ENCODE assay signal across 16 cellular contexts in genomic region chr13:65913173-65913572, GRCh38.
DNase-seq lines count a peak whose midpoint lies in the region; ATAC-seq and TF ChIP-seq lines count a peak whose summit lies in the region.
"Had no signal": no experiment of that assay in that cellular context is flagged by ENCODE, and none has a peak within 500 bp of the region (broad histone marks: within the 10 kb centered on the region; RNA-seq: fewer than 3 reads in every experiment).

No MANE protein-coding gene starts in this region.

- H2AK5ac ChIP-seq in mesenchymal stem cell (ENCODE audit: low read length, severe bottlenecking) = no peak overlapping the region

- no peak overlapping the region for H3K4ac ChIP-seq in mesenchymal stem cell (ENCODE audit: low read depth in 1 of 2, low read length in 2 of 2)

- H2BK120ac ChIP-seq in mesenchymal stem cell (ENCODE audit: low read depth, low read length) = no peak overlapping the region

- no peak overlapping the region for H2AFZ ChIP-seq in PC-3 (ENCODE audit: low read length)
- no peak overlapping the region for H2AFZ ChIP-seq in mesenchymal stem cell (ENCODE audit: low read depth, low read length)

- no TSS peak for BruUV-seq in PC-3 (replicated peaks; lab: Mats Ljungman, UMichigan)

- H3K79me2 ChIP-seq in PC-3 (ENCODE audit: low read length) = no peaks in the 10 kb centered on the region

- H3K27ac Mint-ChIP-seq in activated CD8-positive, alpha-beta T cell treated with anti-CD3 and anti-CD28 coated beads for 36 hours = no peak overlapping the region
- H3K27ac Mint-ChIP-seq: activated CD4-positive, alpha-beta T cell treated with anti-CD3 and anti-CD28 coated beads for 36 hours; nephron progenitor cell; stimulated activated naive CD8-positive, alpha-beta T cell treated with anti-CD3 and anti-CD28 coated beads, Interleukin-15, amount 100 ng/mL, for 72 hours had no signal

- no peaks in the 10 kb centered on the region for H3K27me3 Mint-ChIP-seq in activated CD8-positive, alpha-beta T cell treated with anti-CD3 and anti-CD28 coated beads for 36 hours
- H3K27me3 Mint-ChIP-seq: activated CD4-positive, alpha-beta T cell treated with anti-CD3 and anti-CD28 coated beads for 36 hours; stimulated activated naive CD8-positive, alpha-beta T cell treated with anti-CD3 and anti-CD28 coated beads, Interleukin-15, amount 100 ng/mL, for 72 hours had no signal

- H4K8ac ChIP-seq in mesenchymal stem cell (ENCODE audit: low read length) = no peak overlapping the region

- H3K18ac ChIP-seq in mesenchymal stem cell (ENCODE audit: low read depth in 1 of 2, low read length in 2 of 2) = no peak overlapping the region

- H2BK15ac ChIP-seq in mesenchymal stem cell (ENCODE audit: low read depth, poor library complexity, severe bottlenecking) = no peak overlapping the region

- H3K27me3 ChIP-seq in PC-3 (ENCODE audit: low read length) (no peaks in the 10 kb centered on the region), mesenchymal stem cell (ENCODE audit: control insufficient read depth in 1 of 2, insufficient read depth in 1 of 2, low read length in 2 of 2) (no peaks in the 10 kb centered on the region)

- H3K4me2 ChIP-seq in PC-3 (ENCODE audit: low read length) = peak overlapping the region; percentile 56
- H3K4me2 ChIP-seq in mesenchymal stem cell (ENCODE audit: low read length, poor library complexity, severe bottlenecking) = no peak overlapping the region

- H3K36me3 ChIP-seq in PC-3 (ENCODE audit: low read depth, low read length) (no peaks in the 10 kb centered on the region; the same call in 1 of the 2 replicates), mesenchymal stem cell (ENCODE audit: control insufficient read depth in 1 of 2, insufficient read depth in 2 of 2, low read depth in 1 of 2, low read length in 2 of 2) (no peaks in the 10 kb centered on the region)

- H3K9ac ChIP-seq in PC-3 (ENCODE audit: low read length) (no peak overlapping the region), mesenchymal stem cell (ENCODE audit: low read length) (peak overlapping the region; percentile 33)

- H3K4me1 ChIP-seq in PC-3 (ENCODE audit: insufficient read depth, low read length) (peaks cover 39% of the 10 kb centered on the region), mesenchymal stem cell (ENCODE audit: control insufficient read depth, insufficient read depth, low read depth, low read length) (peaks cover 1% of the 10 kb centered on the region)

- H4K91ac ChIP-seq in mesenchymal stem cell (ENCODE audit: low read length) = no peak overlapping the region

- no peaks in the 10 kb centered on the region for H3K79me1 ChIP-seq in mesenchymal stem cell (replicated peaks; ENCODE audit: low read length, poor library complexity, severe bottlenecking)

- no peak overlapping the region for H2BK12ac ChIP-seq in mesenchymal stem cell (ENCODE audit: low read length in 2 of 2)

- peak; percentile 86 for ATAC-seq in PC-3
- no peak for ATAC-seq in HG03025 (IDR thresholded peaks at IDR 0.05; ENCODE audit: low FRiP score, unreplicated experiment)
- no peak for ATAC-seq in HG02885 (IDR thresholded peaks at IDR 0.05; ENCODE audit: poor library complexity, unreplicated experiment)
- no peak for ATAC-seq in activated CD8-positive, alpha-beta T cell treated with anti-CD3 and anti-CD28 coated beads for 36 hours
- ATAC-seq: activated CD4-positive, alpha-beta T cell treated with anti-CD3 and anti-CD28 coated beads for 36 hours; stimulated activated naive CD8-positive, alpha-beta T cell treated with anti-CD3 and anti-CD28 coated beads, Interleukin-15, amount 100 ng/mL, for 72 hours had no signal

- no peaks in the 10 kb centered on the region for H3F3A ChIP-seq in PC-3 (ENCODE audit: low read length, unreplicated experiment)

- no peak overlapping the region for H3K14ac ChIP-seq in mesenchymal stem cell (ENCODE audit: low read length in 2 of 2)

- WGBS in mesenchymal stem cell = 0% methylated on average over 2 of the region's 2 CpGs

- DNase-seq in AG20443 (ENCODE audit: low spot score) (peak; percentile 42), PC-3 (peak; percentile 83), epithelial cell of esophagus (ENCODE audit: low read depth) (peak; percentile 76), mesenchymal stem cell (peak; percentile 67), islet precursor cell (no peak)
- no peak for DNase-seq in activated CD8-positive, alpha-beta T cell treated with anti-CD3 and anti-CD28 coated beads for 36 hours
- DNase-seq: activated CD4-positive, alpha-beta T cell treated with anti-CD3 and anti-CD28 coated beads for 36 hours; activated effector memory CD4-positive, alpha-beta T cell treated with anti-CD3 and anti-CD28 coated beads, Interleukin-2, amount 50 U/mL, for 16 hours; NCI-H446; nephron progenitor cell; stimulated activated CD4-positive, alpha-beta T cell treated with anti-CD3 and anti-CD28 coated beads, Interleukin-4, amount 100 ng/mL, for 1 hour; stimulated activated naive CD8-positive, alpha-beta T cell treated with anti-CD3 and anti-CD28 coated beads, Interleukin-15, amount 100 ng/mL, for 72 hours had no signal

- no peaks in the 10 kb centered on the region for H4K20me1 ChIP-seq in PC-3 (ENCODE audit: low read length)

- no peaks in the 10 kb centered on the region for H3K9me2 ChIP-seq in PC-3 (replicated peaks; ENCODE audit: low read length)

- H3K4me3 ChIP-seq in PC-3 (ENCODE audit: low read length) (no peak overlapping the region), epithelial cell of esophagus (ENCODE audit: low read length) (no peak overlapping the region), mesenchymal stem cell (ENCODE audit: insufficient read depth in 1 of 2, low read depth in 1 of 2, low read length in 2 of 2) (peak overlapping the region in 1 of 2 experiments; percentile 2)
- H3K4me3 ChIP-seq: SK-N-MC had no signal

- intact Hi-C loops in PC-3 (cut with micrococcal nuclease) = loop anchor here (1.0 to 5.0 kb wide), 3 partner anchors 9 to 256 kb away; no protein-coding TSS in a partner anchor
- intact Hi-C loops in activated CD8-positive, alpha-beta T cell treated with anti-CD3 and anti-CD28 coated beads for 36 hours (cut with micrococcal nuclease) = no loop called here

- CTCF ChIA-PET in PC-3 (lab: Charles Lee) = no interaction called here
- CTCF ChIA-PET in activated CD8-positive, alpha-beta T cell treated with anti-CD3 and anti-CD28 coated beads for 36 hours (lab: Charles Lee) = no interaction called here

- POLR2A ChIA-PET in PC-3 (lab: Charles Lee; ENCODE audit: unreplicated experiment) = interaction anchor here (0.6 kb wide), 2 partner anchors 30 to 393 kb away, joined by 3 to 6 read pairs; no protein-coding TSS in a partner anchor
- POLR2A ChIA-PET in activated CD8-positive, alpha-beta T cell treated with anti-CD3 and anti-CD28 coated beads for 36 hours (lab: Charles Lee) = no interaction called here

- H3K27ac ChIP-seq in PC-3 (ENCODE audit: low read length) (peak overlapping the region; percentile 68), mesenchymal stem cell (ENCODE audit: low read length, poor library complexity, severe bottlenecking) (peak overlapping the region; percentile 89)
- H3K27ac ChIP-seq: C4-2B, SK-N-MC had no signal

- TF ChIP-seq CTCF in PC-3 (conservative IDR thresholded peaks at IDR 0.05; ENCODE audit: low read depth, low read length) (no peak), epithelial cell of esophagus (IDR thresholded peaks at IDR 0.05; ENCODE audit: insufficient read depth, low read depth, low read length, missing control alignments) (no peak)
- TF ChIP-seq CTCF in activated CD8-positive, alpha-beta T cell treated with anti-CD3 and anti-CD28 coated beads for 36 hours (IDR thresholded peaks at IDR 0.05) = no peak

- no peaks in the 10 kb centered on the region for H3K4me1 Mint-ChIP-seq in activated CD8-positive, alpha-beta T cell treated with anti-CD3 and anti-CD28 coated beads for 36 hours (ENCODE audit: low read depth)
- H3K4me1 Mint-ChIP-seq: activated CD4-positive, alpha-beta T cell treated with anti-CD3 and anti-CD28 coated beads for 36 hours; nephron progenitor cell; stimulated activated naive CD8-positive, alpha-beta T cell treated with anti-CD3 and anti-CD28 coated beads, Interleukin-15, amount 100 ng/mL, for 72 hours had no signal

- H3K9me3 ChIP-seq in PC-3 (ENCODE audit: low read length) (no peaks in the 10 kb centered on the region; the same call in 1 of the 2 replicates), mesenchymal stem cell (ENCODE audit: control insufficient read depth, low read length) (no peaks in the 10 kb centered on the region)

- H3K36me3 Mint-ChIP-seq in activated CD8-positive, alpha-beta T cell treated with anti-CD3 and anti-CD28 coated beads for 36 hours (ENCODE audit: low read depth) = no peaks in the 10 kb centered on the region

- H3K4me3 Mint-ChIP-seq in activated CD8-positive, alpha-beta T cell treated with anti-CD3 and anti-CD28 coated beads for 36 hours = no peak overlapping the region
- H3K4me3 Mint-ChIP-seq: activated CD4-positive, alpha-beta T cell treated with anti-CD3 and anti-CD28 coated beads for 36 hours; nephron progenitor cell; stimulated activated naive CD8-positive, alpha-beta T cell treated with anti-CD3 and anti-CD28 coated beads, Interleukin-15, amount 100 ng/mL, for 72 hours had no signal

- no peak overlapping the region for H3K23ac ChIP-seq in mesenchymal stem cell (ENCODE audit: low read length in 2 of 2)

- H2BK5ac ChIP-seq in mesenchymal stem cell (ENCODE audit: low read depth, low read length, poor library complexity, severe bottlenecking) = no peak overlapping the region

- H3K9me3 Mint-ChIP-seq in activated CD8-positive, alpha-beta T cell treated with anti-CD3 and anti-CD28 coated beads for 36 hours = peaks cover 7% of the 10 kb centered on the region

Comparison
In these comparisons a context has a peak if more than half of its experiments do, and no peak if none do; other contexts are left out.
1. DNase-seq: peak in AG20443 (single experiment), PC-3 (single experiment), epithelial cell of esophagus (single experiment) and mesenchymal stem cell (single experiment); none in islet precursor cell (single experiment) and activated CD8-positive, alpha-beta T cell treated with anti-CD3 and anti-CD28 coated beads for 36 hours (single experiment).